9 cellular contexts compared by ENCODE assay signal in genomic region chr19:4373601-4374441, GRCh38. TPM values are rescaled to one million over a fixed set of nuclear protein-coding genes. Genes with fewer than 3 reads are reported as not detected.
DNase-seq lines count a peak whose midpoint lies in the region; ATAC-seq and TF ChIP-seq lines count a peak whose summit lies in the region.
"Had no signal": no experiment of that assay in that cellular context is flagged by ENCODE, and none has a peak within 500 bp of the region (broad histone marks: within the 10 kb centered on the region; RNA-seq: fewer than 3 reads in every experiment).

No MANE protein-coding gene starts in this region.

- POLR2A ChIA-PET in activated CD4-positive, alpha-beta T cell treated with anti-CD3 and anti-CD28 coated beads for 36 hours (lab: Charles Lee), result no interaction called here

- H3K14ac ChIP-seq in mesenchymal stem cell (ENCODE audit: low read length in 2 of 2), result peak overlapping the region in 1 of 2 experiments; percentile 60

- CTCF ChIA-PET in activated CD4-positive, alpha-beta T cell treated with anti-CD3 and anti-CD28 coated beads for 36 hours (lab: Charles Lee), result interaction anchor here (1.1 kb wide), 1 partner anchor 140 kb away, joined by 3 read pairs; no protein-coding TSS in a partner anchor
- CTCF ChIA-PET in mammary epithelial cell (lab: Charles Lee; ENCODE audit: low non-redundant PET), result no interaction called here

- peak overlapping the region; percentile 84 to 95 for H2BK12ac ChIP-seq in mesenchymal stem cell (ENCODE audit: low read length in 2 of 2)

- peak overlapping the region; percentile 57 to 80 for H3K4ac ChIP-seq in mesenchymal stem cell (ENCODE audit: low read depth in 1 of 2, low read length in 2 of 2)

- peak overlapping the region; percentile 89 for H4K8ac ChIP-seq in mesenchymal stem cell (ENCODE audit: low read length)

- H3K27me3 Mint-ChIP-seq in activated CD4-positive, alpha-beta T cell treated with anti-CD3 and anti-CD28 coated beads for 36 hours, result no peaks in the 10 kb centered on the region
- H3K27me3 Mint-ChIP-seq: CD4-positive, CD25-positive, alpha-beta regulatory T cell had no signal

- no peak overlapping the region for H3K4me3 ChIP-seq in mammary epithelial cell (replicated peaks in 1 of 3; ENCODE audit: insufficient read depth in 1 of 3, low read depth in 2 of 3, low read length in 3 of 3)
- peak overlapping the region in 1 of 2 experiments; percentile 62 for H3K4me3 ChIP-seq in mesenchymal stem cell (ENCODE audit: insufficient read depth in 1 of 2, low read depth in 1 of 2, low read length in 2 of 2)
- H3K4me3 ChIP-seq in transverse colon, result no peak overlapping the region

- H2BK120ac ChIP-seq in mesenchymal stem cell (ENCODE audit: low read depth, low read length), result peak overlapping the region; percentile 24

- H3K27me3 ChIP-seq in mammary epithelial cell (ENCODE audit: insufficient read depth, low read length), result no peaks in the 10 kb centered on the region
- no peaks in the 10 kb centered on the region for H3K27me3 ChIP-seq in mesenchymal stem cell (ENCODE audit: control insufficient read depth in 1 of 2, insufficient read depth in 1 of 2, low read length in 2 of 2)
- H3K27me3 ChIP-seq in transverse colon, result no peaks in the 10 kb centered on the region

- no peaks in the 10 kb centered on the region for H3K9me3 Mint-ChIP-seq in activated CD4-positive, alpha-beta T cell treated with anti-CD3 and anti-CD28 coated beads for 36 hours (ENCODE audit: low read depth)
- H3K9me3 Mint-ChIP-seq: CD4-positive, CD25-positive, alpha-beta regulatory T cell had no signal

- TF ChIP-seq CTCF in mammary epithelial cell (conservative IDR thresholded peaks at IDR 0.05 in 1 of 2, IDR thresholded peaks at IDR 0.05 in 1 of 2; ENCODE audit: extremely low read depth in 1 of 2, insufficient read depth in 1 of 2, low read depth in 1 of 2, low read length in 2 of 2) (no peak), transverse colon (IDR thresholded peaks at IDR 0.05) (no peak)

- H4K91ac ChIP-seq in mesenchymal stem cell (ENCODE audit: low read length), result peak overlapping the region; percentile 85

- peaks cover 80% of the 10 kb centered on the region for H3K4me1 ChIP-seq in mammary epithelial cell (ENCODE audit: insufficient read depth, low read length)
- peaks cover 95% of the 10 kb centered on the region for H3K4me1 ChIP-seq in mesenchymal stem cell (ENCODE audit: control insufficient read depth, insufficient read depth, low read depth, low read length)
- H3K4me1 ChIP-seq in transverse colon, result peaks cover 53 to 76% (median 66%) of the 10 kb centered on the region in 4 donors

- no peak for TF ChIP-seq POLR2A in transverse colon (IDR thresholded peaks at IDR 0.05)

- WGBS in mammary epithelial cell (ENCODE audit: low coverage, missing lambda C conversion rate), result 51% methylated on average over 14 of the region's 24 CpGs
- WGBS in mesenchymal stem cell, result 78% methylated on average over 24 of the region's 24 CpGs
- WGBS in transverse colon (ENCODE audit: low coverage in 1 of 2), 2 donors, result 80% methylated on average over 3 to 20 of the region's 24 CpGs

- no peak overlapping the region for H3K9ac ChIP-seq in mammary epithelial cell (ENCODE audit: insufficient read depth, low read length)
- H3K9ac ChIP-seq in mesenchymal stem cell (ENCODE audit: low read length), result peak overlapping the region; percentile 88

- peaks cover 26% of the 10 kb centered on the region for H3K79me1 ChIP-seq in mesenchymal stem cell (replicated peaks; ENCODE audit: low read length, poor library complexity, severe bottlenecking)

- H3K36me3 ChIP-seq in mammary epithelial cell (ENCODE audit: insufficient read depth, low read length) (peaks cover 2% of the 10 kb centered on the region), mesenchymal stem cell (ENCODE audit: control insufficient read depth in 1 of 2, insufficient read depth in 2 of 2, low read depth in 1 of 2, low read length in 2 of 2) (peaks cover 8 to 47% of the 10 kb centered on the region in 2 experiments), transverse colon (no peaks in the 10 kb centered on the region)

- H2BK5ac ChIP-seq in mesenchymal stem cell (ENCODE audit: low read depth, low read length, poor library complexity, severe bottlenecking), result no peak overlapping the region

- H3K36me3 Mint-ChIP-seq in activated CD4-positive, alpha-beta T cell treated with anti-CD3 and anti-CD28 coated beads for 36 hours (ENCODE audit: low read depth), result peaks cover 2% of the 10 kb centered on the region
- H3K36me3 Mint-ChIP-seq: CD4-positive, CD25-positive, alpha-beta regulatory T cell had no signal

- peak overlapping the region; percentile 89 to 91 for H3K18ac ChIP-seq in mesenchymal stem cell (ENCODE audit: low read depth in 1 of 2, low read length in 2 of 2)

- dilution Hi-C loops in mammary epithelial cell (cut with HindIII; ENCODE audit: low sequenced_read_pairs), result no loop called here

- peak overlapping the region; percentile 37 for H2AK5ac ChIP-seq in mesenchymal stem cell (ENCODE audit: low read length, severe bottlenecking)

- no peak overlapping the region for H2AFZ ChIP-seq in mammary epithelial cell (ENCODE audit: low read depth, low read length)
- H2AFZ ChIP-seq in mesenchymal stem cell (ENCODE audit: low read depth, low read length), result no peak overlapping the region

- H2BK15ac ChIP-seq in mesenchymal stem cell (ENCODE audit: low read depth, poor library complexity, severe bottlenecking), result peak overlapping the region; percentile 84

- no peak for ATAC-seq in activated CD4-positive, alpha-beta T cell treated with anti-CD3 and anti-CD28 coated beads for 36 hours
- no peak for ATAC-seq in HG03097 (IDR thresholded peaks at IDR 0.05; ENCODE audit: low FRiP score, unreplicated experiment)

- peaks cover 90% of the 10 kb centered on the region for H3K79me2 ChIP-seq in mammary epithelial cell (ENCODE audit: insufficient read depth, low read length)

- intact Hi-C loops in activated CD4-positive, alpha-beta T cell treated with anti-CD3 and anti-CD28 coated beads for 36 hours (cut with DNase I, micrococcal nuclease), result no loop called here
- intact Hi-C loops in mammary epithelial cell (cut with micrococcal nuclease) (no loop called here), transverse colon (cut with DNase I; ENCODE audit: low total_unique reads) (no loop called here)

- H3K27ac ChIP-seq in mammary epithelial cell (ENCODE audit: insufficient read depth, low read depth, low read length) (peak overlapping the region; percentile 60), mesenchymal stem cell (ENCODE audit: low read length, poor library complexity, severe bottlenecking) (peak overlapping the region; percentile 86), transverse colon (peak overlapping the region; percentile 75 to 85 (median 81))

- no peak for DNase-seq in activated CD4-positive, alpha-beta T cell treated with anti-CD3 and anti-CD28 coated beads for 36 hours
- no peak for DNase-seq in activated CD4-positive, alpha-beta T cell treated with anti-CD3 and anti-CD28 coated beads for 48 hours
- DNase-seq in mammary epithelial cell (no peak), mesenchymal stem cell (peak; percentile 61), transverse colon (no peak), NK-92 (lab: John Stamatoyannopoulos, UW; ENCODE audit: unreplicated experiment) (no peak), COR-L47 (lab: John Stamatoyannopoulos, UW) (no peak)
- DNase-seq: CD4-positive, CD25-positive, alpha-beta regulatory T cell had no signal

- H3K4me3 Mint-ChIP-seq in activated CD4-positive, alpha-beta T cell treated with anti-CD3 and anti-CD28 coated beads for 36 hours, result no peak overlapping the region
- H3K4me3 Mint-ChIP-seq: CD4-positive, CD25-positive, alpha-beta regulatory T cell had no signal

- H3K4me1 Mint-ChIP-seq in activated CD4-positive, alpha-beta T cell treated with anti-CD3 and anti-CD28 coated beads for 36 hours, result peaks cover 63% of the 10 kb centered on the region

- no TSS peak for BruUV-seq in mammary epithelial cell (replicated peaks; lab: Mats Ljungman, UMichigan)

- H3K9me3 ChIP-seq in mammary epithelial cell (replicated peaks; ENCODE audit: insufficient read depth, low read length) (no peaks in the 10 kb centered on the region), mesenchymal stem cell (ENCODE audit: control insufficient read depth, low read length) (no peaks in the 10 kb centered on the region), transverse colon (no peaks in the 10 kb centered on the region)

- TF ChIP-seq EP300 in transverse colon (IDR thresholded peaks at IDR 0.05; ENCODE audit: low read depth), result no peak

- H3K27ac Mint-ChIP-seq in activated CD4-positive, alpha-beta T cell treated with anti-CD3 and anti-CD28 coated beads for 36 hours, result peak overlapping the region; percentile 64

- H3K4me2 ChIP-seq in mammary epithelial cell (ENCODE audit: insufficient read depth, low read depth, low read length) (peak overlapping the region; percentile 76), mesenchymal stem cell (ENCODE audit: low read length, poor library complexity, severe bottlenecking) (no peak overlapping the region)

- in situ Hi-C loops in mammary epithelial cell (cut with MboI; ENCODE audit: low sequenced_read_pairs in 2 of 2), result loop anchor here in 1 of 2 donors (25.0 kb wide), 1 partner anchor 112 kb away; no protein-coding TSS in a partner anchor
- in situ Hi-C loops in transverse colon (cut with MboI; ENCODE audit: low pct_ligation_motif_present in 1 of 4, low pct_unique_long_range_greater_than_20kb in 1 of 4, low sequenced_read_pairs in 3 of 4), result loop anchor here in 1 of 4 donors (25.0 kb wide), 1 partner anchor 112 kb away; no protein-coding TSS in a partner anchor

- H4K20me1 ChIP-seq in mammary epithelial cell (ENCODE audit: insufficient read depth, low read length), result no peaks in the 10 kb centered on the region

- peak overlapping the region; percentile 6 to 43 for H3K23ac ChIP-seq in mesenchymal stem cell (ENCODE audit: low read length in 2 of 2)

RNA-seq across cellular contexts. Expression of gene SH3GL1, which starts 26.5 kb away (rescaled TPM):
- total RNA-seq in activated CD4-positive, alpha-beta T cell treated with anti-CD3 and anti-CD28 coated beads for 36 hours, result 10 to 100 TPM; 42.0 to 46.8 TPM
- total RNA-seq in mammary epithelial cell (100 to 1,000 TPM in 1 of 2 donors, 10 to 100 TPM in 1; 80.5 to 149 TPM), transverse colon (10 to 100 TPM; 16.5 to 63.2 (median 34.2) TPM)
- 84.9 TPM for polyA plus RNA-seq in mammary epithelial cell
- 55.7 TPM for polyA minus RNA-seq in mammary epithelial cell
- polyA plus RNA-seq in mesenchymal stem cell (2013, experiment 1 of 2), result 108 TPM
- polyA plus RNA-seq in mesenchymal stem cell (2013, experiment 2 of 2), result 106 TPM

RNA-seq across cellular contexts. Expression of gene CHAF1A, which starts 28.6 kb away (rescaled TPM):
- 10 to 100 TPM; 77.0 to 78.9 TPM for total RNA-seq in activated CD4-positive, alpha-beta T cell treated with anti-CD3 and anti-CD28 coated beads for 36 hours
- total RNA-seq in mammary epithelial cell (10 to 100 TPM in 1 of 2 donors, 1 to 10 TPM in 1; 4.0 to 30.0 TPM), transverse colon (10 to 100 TPM in 2 of 4 donors, 1 to 10 TPM in 2; 8.5 to 28.9 (median 11.1) TPM)
- 24.4 TPM for polyA plus RNA-seq in mammary epithelial cell
- 16.8 TPM for polyA minus RNA-seq in mammary epithelial cell
- polyA plus RNA-seq in mesenchymal stem cell (2013, experiment 1 of 2), result 7.6 TPM
- polyA plus RNA-seq in mesenchymal stem cell (2013, experiment 2 of 2), result 6.3 TPM

RNA-seq across cellular contexts. Expression of gene MPND, which starts 30.5 kb away (rescaled TPM):
- 10 to 100 TPM; 12.6 to 18.0 TPM for total RNA-seq in activated CD4-positive, alpha-beta T cell treated with anti-CD3 and anti-CD28 coated beads for 36 hours
- total RNA-seq in mammary epithelial cell (10 to 100 TPM in 1 of 2 donors, 1 to 10 TPM in 1; 4.3 to 12.5 TPM), transverse colon (10 to 100 TPM; 16.5 to 96.5 (median 33.7) TPM)
- polyA plus RNA-seq in mammary epithelial cell, result 5.5 TPM
- polyA minus RNA-seq in mammary epithelial cell, result 2.0 TPM
- polyA plus RNA-seq in mesenchymal stem cell (2013, experiment 1 of 2), result 6.9 TPM
- polyA plus RNA-seq in mesenchymal stem cell (2013, experiment 2 of 2), result 6.1 TPM

RNA-seq across cellular contexts. Expression of gene STAP2, which starts 35.2 kb away (rescaled TPM):
- 10 to 100 TPM; 11.0 to 11.5 TPM for total RNA-seq in activated CD4-positive, alpha-beta T cell treated with anti-CD3 and anti-CD28 coated beads for 36 hours
- total RNA-seq in mammary epithelial cell, result 10 to 100 TPM; 26.7 to 52.8 TPM
- polyA plus RNA-seq in mammary epithelial cell, result 55.0 TPM
- 40.1 TPM for polyA minus RNA-seq in mammary epithelial cell
- 2.0 TPM for polyA plus RNA-seq in mesenchymal stem cell (2013, experiment 1 of 2)
- 2.5 TPM for polyA plus RNA-seq in mesenchymal stem cell (2013, experiment 2 of 2)
- total RNA-seq in transverse colon, result 100 to 1,000 TPM; 146 to 680 (median 245) TPM
